17 cellular contexts compared by ENCODE assay signal in genomic region chr5:179206366-179206765, GRCh38.
DNase-seq lines count a peak whose midpoint lies in the region; ATAC-seq and TF ChIP-seq lines count a peak whose summit lies in the region.
"Had no signal": no experiment of that assay in that cellular context is flagged by ENCODE, and none has a peak within 500 bp of the region (broad histone marks: within the 10 kb centered on the region; RNA-seq: fewer than 3 reads in every experiment).

No MANE protein-coding gene starts in this region.

- H3K36me3 ChIP-seq in NT2/D1 (ENCODE audit: insufficient read depth, insufficient read length, low read length) (no peaks in the 10 kb centered on the region), mesenchymal stem cell (ENCODE audit: control insufficient read depth in 1 of 2, insufficient read depth in 2 of 2, low read depth in 1 of 2, low read length in 2 of 2) (peaks cover 0 to 34% of the 10 kb centered on the region in 2 experiments), right lobe of liver (no peaks in the 10 kb centered on the region)
- H3K36me3 ChIP-seq: BLaER1, HAP-1 had no signal

- H2BK120ac ChIP-seq in mesenchymal stem cell (ENCODE audit: low read depth, low read length): no peak overlapping the region

- no peak overlapping the region for H3K4me3 ChIP-seq in NT2/D1 (ENCODE audit: insufficient read length, low read depth)
- no peak overlapping the region for H3K4me3 ChIP-seq in mesenchymal stem cell (ENCODE audit: insufficient read depth in 1 of 2, low read depth in 1 of 2, low read length in 2 of 2)
- H3K4me3 ChIP-seq in right lobe of liver: no peak overlapping the region
- H3K4me3 ChIP-seq: BLaER1, GM23338, HAP-1 had no signal

- intact Hi-C loops in Right ventricle myocardium inferior (cut with DNase I): no loop called here
- intact Hi-C loops in left ventricle myocardium superior (cut with micrococcal nuclease): no loop called here
- intact Hi-C loops in right lobe of liver (cut with DNase I): no loop called here

- H3K18ac ChIP-seq in mesenchymal stem cell (ENCODE audit: low read depth in 1 of 2, low read length in 2 of 2): no peak overlapping the region

- no peak overlapping the region for H3K27ac ChIP-seq in mesenchymal stem cell (ENCODE audit: low read length, poor library complexity, severe bottlenecking)
- H3K27ac ChIP-seq in right lobe of liver: no peak overlapping the region
- H3K27ac ChIP-seq: 22Rv1, BLaER1, C4-2B had no signal

- H2BK12ac ChIP-seq in mesenchymal stem cell (ENCODE audit: low read length in 2 of 2): no peak overlapping the region

- ATAC-seq in Right ventricle myocardium inferior (no peak), left ventricle myocardium superior (no peak), right lobe of liver (no peak)
- ATAC-seq: CD8-positive, alpha-beta T cell; GM23338 had no signal

- peak overlapping the region; percentile 20 for H2BK15ac ChIP-seq in mesenchymal stem cell (ENCODE audit: low read depth, poor library complexity, severe bottlenecking)

- TF ChIP-seq POLR2A in right lobe of liver (IDR thresholded peaks at IDR 0.05): no peak

- no peak overlapping the region for H2AFZ ChIP-seq in mesenchymal stem cell (ENCODE audit: low read depth, low read length)
- H2AFZ ChIP-seq: GM23338 had no signal

- H3K79me1 ChIP-seq in mesenchymal stem cell (replicated peaks; ENCODE audit: low read length, poor library complexity, severe bottlenecking): no peaks in the 10 kb centered on the region

- H3K23ac ChIP-seq in mesenchymal stem cell (ENCODE audit: low read length in 2 of 2): no peak overlapping the region

- WGBS in mesenchymal stem cell: 90% methylated on average over 8 of the region's 8 CpGs
- WGBS in right lobe of liver (ENCODE audit: insufficient coverage, low coverage, low lambda C conversion rate, missing lambda C conversion rate): 55% methylated on average over 4 of the region's 8 CpGs

- H3K9ac ChIP-seq in NT2/D1 (ENCODE audit: insufficient read length, low read depth): peak overlapping the region; percentile 8
- H3K9ac ChIP-seq in mesenchymal stem cell (ENCODE audit: low read length): no peak overlapping the region
- H3K9ac ChIP-seq: BLaER1 had no signal

- no peak overlapping the region for H4K8ac ChIP-seq in mesenchymal stem cell (ENCODE audit: low read length)

- TF ChIP-seq CTCF in right lobe of liver (IDR thresholded peaks at IDR 0.05): no peak

- H2AK5ac ChIP-seq in mesenchymal stem cell (ENCODE audit: low read length, severe bottlenecking): no peak overlapping the region

- H3K4me1 ChIP-seq in NT2/D1 (ENCODE audit: insufficient read depth, insufficient read length) (peaks cover 4% of the 10 kb centered on the region), mesenchymal stem cell (ENCODE audit: control insufficient read depth, insufficient read depth, low read depth, low read length) (peaks cover 3% of the 10 kb centered on the region), right lobe of liver (no peaks in the 10 kb centered on the region)
- H3K4me1 ChIP-seq: Caco-2, HAP-1 had no signal

- DNase-seq in Right ventricle myocardium inferior (ENCODE audit: missing footprints): peak; percentile 56
- DNase-seq in left ventricle myocardium superior: no peak
- DNase-seq in NT2/D1 (ENCODE audit: low read depth, low spot score): no peak
- no peak for DNase-seq in mesenchymal stem cell
- DNase-seq in right lobe of liver: no peak
- DNase-seq in DMS53 (lab: John Stamatoyannopoulos, UW): no peak
- DNase-seq: Caco-2; CD4-positive, CD25-positive, alpha-beta regulatory T cell; CD8-positive, alpha-beta T cell; DMS153; DMS79; GF-D8 had no signal

- no peak overlapping the region for H2BK5ac ChIP-seq in mesenchymal stem cell (ENCODE audit: low read depth, low read length, poor library complexity, severe bottlenecking)

- no peak overlapping the region for H3K4ac ChIP-seq in mesenchymal stem cell (ENCODE audit: low read depth in 1 of 2, low read length in 2 of 2)

- peak overlapping the region; percentile 16 for H4K91ac ChIP-seq in mesenchymal stem cell (ENCODE audit: low read length)

- H3K9me3 ChIP-seq in NT2/D1 (ENCODE audit: insufficient read depth, low read length) (no peaks in the 10 kb centered on the region), mesenchymal stem cell (ENCODE audit: control insufficient read depth, low read length) (no peaks in the 10 kb centered on the region), right lobe of liver (no peaks in the 10 kb centered on the region)
- H3K9me3 ChIP-seq: BLaER1, Caco-2, HAP-1 had no signal

- H3K4me2 ChIP-seq in mesenchymal stem cell (ENCODE audit: low read length, poor library complexity, severe bottlenecking): no peak overlapping the region
- H3K4me2 ChIP-seq: BLaER1, GM23338 had no signal

- peak overlapping the region in 1 of 2 experiments; percentile 26 for H3K14ac ChIP-seq in mesenchymal stem cell (ENCODE audit: low read length in 2 of 2)

- H3K27me3 ChIP-seq in NT2/D1 (ENCODE audit: insufficient read depth, insufficient read length): no peaks in the 10 kb centered on the region
- H3K27me3 ChIP-seq in mesenchymal stem cell (ENCODE audit: control insufficient read depth in 1 of 2, insufficient read depth in 1 of 2, low read length in 2 of 2): no peaks in the 10 kb centered on the region
- H3K27me3 ChIP-seq in right lobe of liver: no peaks in the 10 kb centered on the region
- H3K27me3 ChIP-seq: BLaER1 had no signal
